8 cellular contexts compared by ENCODE assay signal in the genomic region with DNA sequence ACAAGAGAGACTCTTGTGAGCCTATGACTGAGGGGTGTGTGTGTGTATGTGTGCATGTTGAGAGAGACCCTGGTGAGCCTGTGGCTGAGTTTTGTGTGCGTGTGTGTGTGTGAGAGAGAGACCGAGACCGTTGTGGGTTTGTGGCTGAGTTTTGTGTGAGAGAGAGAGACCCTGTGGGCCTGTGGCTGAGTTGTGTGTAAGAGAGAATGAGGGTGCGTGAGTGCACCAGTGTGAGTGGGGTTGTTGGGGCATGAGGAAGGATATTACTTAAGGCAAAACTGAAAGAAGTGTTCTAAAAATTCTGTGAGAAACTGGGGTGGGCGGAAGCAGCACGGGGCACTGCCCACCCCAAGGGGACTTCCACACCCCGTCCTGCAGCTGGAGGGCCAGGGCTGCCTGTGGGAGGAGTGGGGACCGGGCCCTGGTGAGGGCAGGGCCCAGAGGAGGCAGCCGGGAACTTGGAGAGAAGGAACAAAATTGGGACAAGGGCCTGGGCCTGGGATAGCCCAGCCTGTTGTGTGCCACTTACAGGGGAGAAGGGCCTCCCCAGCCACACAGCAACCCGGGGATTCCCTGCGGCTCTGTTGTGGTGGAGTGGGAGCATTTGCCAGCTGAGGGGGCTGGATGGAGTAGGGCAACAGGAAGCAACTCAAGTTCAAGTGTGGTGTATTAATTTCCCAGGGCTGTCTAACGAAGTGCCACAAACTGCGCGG. TPM values are rescaled to one million over a fixed set of nuclear protein-coding genes. Genes with fewer than 3 reads are reported as not detected.
DNase-seq lines count a peak whose midpoint lies in the region; ATAC-seq and TF ChIP-seq lines count a peak whose summit lies in the region.

No MANE protein-coding gene starts in this region.

- peaks cover 13% of the 10 kb centered on the region for H3K36me3 Mint-ChIP-seq in activated T-helper 1 cell treated with anti-CD3 and anti-CD28 coated beads, Interleukin-12 subunit alpha, Interleukin-12 subunit beta, Interleukin-2, Interleukin-4 antibody, amounts not matched to agents 30 ng/mL and 10 ng/mL and 1 ng/mL, durations not matched to agents 14 hours and 24 hours and 36 hours (ENCODE audit: low read depth)

- H3K4me1 ChIP-seq in right atrium auricular region = peaks cover 0 to 55% of the 10 kb centered on the region in 2 donors

- H3K36me3 ChIP-seq in right atrium auricular region = no peaks in the 10 kb centered on the region

- H3K4me3 Mint-ChIP-seq in activated T-helper 1 cell treated with anti-CD3 and anti-CD28 coated beads, Interleukin-12 subunit alpha, Interleukin-12 subunit beta, Interleukin-2, Interleukin-4 antibody, amounts not matched to agents 30 ng/mL and 10 ng/mL and 1 ng/mL, durations not matched to agents 14 hours and 24 hours and 36 hours = peak overlapping the region; percentile 71

- peak; percentile 55 for ATAC-seq in GM21723 (IDR thresholded peaks at IDR 0.05; ENCODE audit: unreplicated experiment)

- DNase-seq in NAMALWA (ENCODE audit: low spot score) = peak; percentile 56
- DNase-seq in activated T-helper 1 cell treated with anti-CD3 and anti-CD28 coated beads, Interleukin-12 subunit alpha, Interleukin-12 subunit beta, Interleukin-2, Interleukin-4 antibody, amounts not matched to agents 30 ng/mL and 10 ng/mL and 1 ng/mL, durations not matched to agents 14 hours and 24 hours and 36 hours (ENCODE audit: low spot score) = peak; percentile 66
- DNase-seq in right atrium auricular region (ENCODE audit: low spot score) = no peak
- peak in 2 of 3 donors; percentile 47 to 69 for DNase-seq in stimulated activated CD4-positive, alpha-beta T cell treated with anti-CD3 and anti-CD28 coated beads, TNF-alpha, amount 100 ng/mL, for 48 hours (ENCODE audit: low read depth in 3 of 3)
- no peak for DNase-seq in kidney tubule cell (ENCODE audit: low spot score)
- DNase-seq in OCI-M1 (lab: John Stamatoyannopoulos, UW) = no peak

- peak overlapping the region; percentile 71; the same call in 1 of the 2 replicates for H3K4me3 ChIP-seq in GM08714 (ENCODE audit: low read length)
- H3K4me3 ChIP-seq in right atrium auricular region = peak overlapping the region in 1 of 2 donors; percentile 33

- peaks cover 77% of the 10 kb centered on the region for H3K4me1 Mint-ChIP-seq in activated T-helper 1 cell treated with anti-CD3 and anti-CD28 coated beads, Interleukin-12 subunit alpha, Interleukin-12 subunit beta, Interleukin-2, Interleukin-4 antibody, amounts not matched to agents 30 ng/mL and 10 ng/mL and 1 ng/mL, durations not matched to agents 14 hours and 24 hours and 36 hours (ENCODE audit: low read depth)

- H3K27ac ChIP-seq in right atrium auricular region = peak overlapping the region; percentile 76 to 82

- intact Hi-C loops in activated T-helper 1 cell treated with anti-CD3 and anti-CD28 coated beads, Interleukin-12 subunit alpha, Interleukin-12 subunit beta, Interleukin-2, Interleukin-4 antibody, amounts not matched to agents 30 ng/mL and 10 ng/mL and 1 ng/mL, durations not matched to agents 14 hours and 24 hours and 36 hours (cut with micrococcal nuclease) = loop anchor here (1.0 to 10.0 kb wide), 12 partner anchors 9 to 953 kb away; a partner anchor contains a TSS

- H3K27me3 ChIP-seq in right atrium auricular region = no peaks in the 10 kb centered on the region

- no peaks in the 10 kb centered on the region for H3K9me3 ChIP-seq in right atrium auricular region

- H3K9me3 Mint-ChIP-seq in activated T-helper 1 cell treated with anti-CD3 and anti-CD28 coated beads, Interleukin-12 subunit alpha, Interleukin-12 subunit beta, Interleukin-2, Interleukin-4 antibody, amounts not matched to agents 30 ng/mL and 10 ng/mL and 1 ng/mL, durations not matched to agents 14 hours and 24 hours and 36 hours = no peaks in the 10 kb centered on the region

- peak overlapping the region; percentile 93 for H3K27ac Mint-ChIP-seq in activated T-helper 1 cell treated with anti-CD3 and anti-CD28 coated beads, Interleukin-12 subunit alpha, Interleukin-12 subunit beta, Interleukin-2, Interleukin-4 antibody, amounts not matched to agents 30 ng/mL and 10 ng/mL and 1 ng/mL, durations not matched to agents 14 hours and 24 hours and 36 hours

- TF ChIP-seq CTCF in right atrium auricular region (IDR thresholded peaks at IDR 0.05) = no peak

- H3K27me3 Mint-ChIP-seq in activated T-helper 1 cell treated with anti-CD3 and anti-CD28 coated beads, Interleukin-12 subunit alpha, Interleukin-12 subunit beta, Interleukin-2, Interleukin-4 antibody, amounts not matched to agents 30 ng/mL and 10 ng/mL and 1 ng/mL, durations not matched to agents 14 hours and 24 hours and 36 hours (ENCODE audit: insufficient read depth) = no peaks in the 10 kb centered on the region

RNA-seq across cellular contexts. Expression of a gene that starts 22.0 kb away (rescaled TPM):
- 39.5 and 42.2 TPM in 2 replicates for total RNA-seq in activated T-helper 1 cell treated with anti-CD3 and anti-CD28 coated beads, Interleukin-12 subunit alpha, Interleukin-12 subunit beta, Interleukin-2, Interleukin-4 antibody, amounts not matched to agents 30 ng/mL and 10 ng/mL and 1 ng/mL, durations not matched to agents 14 hours and 24 hours and 36 hours
- total RNA-seq in right atrium auricular region = 10 to 100 TPM; 10.9 to 15.4 TPM

Comparison
In these comparisons a context has a peak if more than half of its experiments do, and no peak if none do; other contexts are left out.
1. DNase-seq: peak in NAMALWA (single experiment), activated T-helper 1 cell treated with anti-CD3 and anti-CD28 coated beads, Interleukin-12 subunit alpha, Interleukin-12 subunit beta, Interleukin-2, Interleukin-4 antibody, amounts not matched to agents 30 ng/mL and 10 ng/mL and 1 ng/mL, durations not matched to agents 14 hours and 24 hours and 36 hours (single experiment) and stimulated activated CD4-positive, alpha-beta T cell treated with anti-CD3 and anti-CD28 coated beads, TNF-alpha, amount 100 ng/mL, for 48 hours (2 of 3); none in right atrium auricular region (single experiment), kidney tubule cell (single experiment) and OCI-M1 (single experiment).